Comparison of ENCODE assay signal across 18 cellular contexts in genomic region chr1:206708882-206709281, GRCh38. TPM values are rescaled to one million over a fixed set of nuclear protein-coding genes. Genes with fewer than 3 reads are reported as not detected.
A peak's percentile ranks its signal among the peaks of the same experiment; 100 is the strongest.
DNase-seq lines count a peak whose midpoint lies in the region; ATAC-seq and TF ChIP-seq lines count a peak whose summit lies in the region.
"Had no signal": no experiment of that assay in that cellular context is flagged by ENCODE, and none has a peak within 500 bp of the region (broad histone marks: within the 10 kb centered on the region; RNA-seq: fewer than 3 reads in every experiment).

No MANE protein-coding gene starts in this region.

- H4K20me1 ChIP-seq in BLaER1, result peaks cover 100% of the 10 kb centered on the region
- H4K20me1 ChIP-seq in Loucy (ENCODE audit: insufficient read depth, low read length, poor library complexity, severe bottlenecking), result peaks cover 58% of the 10 kb centered on the region

- H3K9me3 ChIP-seq in BLaER1 (no peaks in the 10 kb centered on the region), Loucy (ENCODE audit: insufficient read depth, low read depth, low read length) (no peaks in the 10 kb centered on the region), right lobe of liver (no peaks in the 10 kb centered on the region)

- TF ChIP-seq CTCF in Loucy (conservative IDR thresholded peaks at IDR 0.05; ENCODE audit: low read length), result no peak
- TF ChIP-seq CTCF in right lobe of liver (IDR thresholded peaks at IDR 0.05), result no peak

- intact Hi-C loops in right lobe of liver (cut with DNase I), result no loop called here

- H2AFZ ChIP-seq in Loucy (ENCODE audit: low read length), result no peak overlapping the region

- peaks cover 99% of the 10 kb centered on the region for H3K79me2 ChIP-seq in Loucy (ENCODE audit: insufficient read depth, low read length)

- no peaks in the 10 kb centered on the region for H3K9me2 ChIP-seq in Loucy (replicated peaks; ENCODE audit: low read depth, low read length)

- no peak for TF ChIP-seq POLR2A in right lobe of liver (IDR thresholded peaks at IDR 0.05)

- no peaks in the 10 kb centered on the region for H3K27me3 ChIP-seq in BLaER1
- H3K27me3 ChIP-seq in Loucy (ENCODE audit: insufficient read depth, low read length, poor library complexity, severe bottlenecking), result no peaks in the 10 kb centered on the region
- no peaks in the 10 kb centered on the region for H3K27me3 ChIP-seq in right lobe of liver

- H3F3A ChIP-seq in Loucy (ENCODE audit: low read depth), result no peaks in the 10 kb centered on the region

- no peaks in the 10 kb centered on the region for H3K27me3 Mint-ChIP-seq in effector memory CD8-positive, alpha-beta T cell
- H3K27me3 Mint-ChIP-seq: T-cell had no signal

- H3K36me3 ChIP-seq in BLaER1, result peaks cover 15% of the 10 kb centered on the region; the same call in 1 of the 2 replicates
- no peaks in the 10 kb centered on the region for H3K36me3 ChIP-seq in Loucy (ENCODE audit: insufficient read depth, low read length)
- H3K36me3 ChIP-seq in right lobe of liver, result no peaks in the 10 kb centered on the region

- peak overlapping the region in 1 of 2 donors; percentile 7 for H3K4me3 Mint-ChIP-seq in effector memory CD8-positive, alpha-beta T cell

- H3K27ac ChIP-seq in BLaER1 (peak overlapping the region; percentile 69), epithelial cell of prostate (peak overlapping the region; percentile 49), right lobe of liver (peak overlapping the region in 2 of 3 donors; percentile 40 to 50)

- peak; percentile 32 to 54 (median 43) for ATAC-seq in right lobe of liver
- no peak for ATAC-seq in effector memory CD8-positive, alpha-beta T cell (replicated peaks)
- ATAC-seq in activated CD4-positive, CD25-positive, alpha-beta regulatory T cell treated with anti-CD3 and anti-CD28 coated beads, Interleukin-2, amount 50 U/mL, for 24 hours, result no peak
- ATAC-seq: stimulated activated effector memory CD8-positive, alpha-beta T cell treated with anti-CD3 and anti-CD28 coated beads, Interleukin-12 subunit alpha, Interleukin-12 subunit beta, amount 100 ng/mL, for 72 hours; T-cell had no signal

- DNase-seq in epithelial cell of prostate (ENCODE audit: low read depth, low spot score) (no peak), right lobe of liver (no peak), T1000 (lab: John Stamatoyannopoulos, UW) (no peak), C1 segment of cervical spinal cord (lab: John Stamatoyannopoulos, UW) (no peak)
- no peak for DNase-seq in effector memory CD8-positive, alpha-beta T cell
- DNase-seq: activated CD4-positive, alpha-beta T cell treated with anti-CD3 and anti-CD28 coated beads, Interleukin-2, amount 50 U/mL, for 48 hours; activated naive CD4-positive, alpha-beta T cell treated with Interleukin-2 at 50 U/mL for 16 hours; activated T-cell treated with anti-CD3 and anti-CD28 coated beads for 4 hours; DND-41; effector CD8-positive, alpha-beta T cell; NCI-H2029; NCI-H510A; retina; T-cell had no signal

- no peak overlapping the region for H3K9ac ChIP-seq in BLaER1
- peak overlapping the region; percentile 39 for H3K9ac ChIP-seq in Loucy (ENCODE audit: low read depth, low read length, poor library complexity, severe bottlenecking)

- 22% methylated on average over 2 of the region's 2 CpGs for WGBS in right lobe of liver (ENCODE audit: insufficient coverage, low coverage, low lambda C conversion rate, missing lambda C conversion rate)

- peaks cover 46% of the 10 kb centered on the region for H3K36me3 Mint-ChIP-seq in effector memory CD8-positive, alpha-beta T cell (ENCODE audit: insufficient read depth)

- H3K4me3 ChIP-seq in BLaER1, result no peak overlapping the region
- no peak overlapping the region for H3K4me3 ChIP-seq in Loucy (ENCODE audit: low read length, poor library complexity, severe bottlenecking)
- no peak overlapping the region for H3K4me3 ChIP-seq in right lobe of liver

- no peaks in the 10 kb centered on the region for H3K9me3 Mint-ChIP-seq in effector memory CD8-positive, alpha-beta T cell
- H3K9me3 Mint-ChIP-seq: stimulated activated effector memory CD8-positive, alpha-beta T cell treated with anti-CD3 and anti-CD28 coated beads, Interleukin-12 subunit alpha, Interleukin-12 subunit beta, amount 100 ng/mL, for 72 hours; T-cell had no signal

- peaks cover 81 to 85% of the 10 kb centered on the region in 2 donors for H3K4me1 Mint-ChIP-seq in effector memory CD8-positive, alpha-beta T cell (ENCODE audit: low read depth in 2 of 2)

- H3K27ac Mint-ChIP-seq in effector memory CD8-positive, alpha-beta T cell, result peak overlapping the region in 1 of 2 donors; percentile 82

- peaks cover 100% of the 10 kb centered on the region for H3K4me1 ChIP-seq in BLaER1
- H3K4me1 ChIP-seq in Loucy (ENCODE audit: insufficient read depth, low read length, poor library complexity, severe bottlenecking), result peaks cover 58% of the 10 kb centered on the region
- H3K4me1 ChIP-seq in right lobe of liver, result peaks cover 0 to 72% (median 20%) of the 10 kb centered on the region in 4 donors

- H3K4me2 ChIP-seq in BLaER1 (peak overlapping the region; percentile 90), Loucy (ENCODE audit: low read depth, low read length, poor library complexity, severe bottlenecking) (no peak overlapping the region)

RNA-seq across cellular contexts. Expression of gene MAPKAPK2, which starts 24.2 kb away (rescaled TPM):
- total RNA-seq in right lobe of liver, result 10 to 100 TPM; 25.6 to 46.6 (median 34.0) TPM

Comparison
In these comparisons a context has a peak if more than half of its experiments do, and no peak if none do; other contexts are left out.
1. ATAC-seq: peak in right lobe of liver (4 of 4); none in effector memory CD8-positive, alpha-beta T cell (single experiment) and activated CD4-positive, CD25-positive, alpha-beta regulatory T cell treated with anti-CD3 and anti-CD28 coated beads, Interleukin-2, amount 50 U/mL, for 24 hours (0 of 2).
2. Peak in every context shown above with its lines, with median percentiles within 50 percentile points of each other: H3K27ac ChIP-seq.